1 cellular context compared by ENCODE assay signal in the genomic region with DNA sequence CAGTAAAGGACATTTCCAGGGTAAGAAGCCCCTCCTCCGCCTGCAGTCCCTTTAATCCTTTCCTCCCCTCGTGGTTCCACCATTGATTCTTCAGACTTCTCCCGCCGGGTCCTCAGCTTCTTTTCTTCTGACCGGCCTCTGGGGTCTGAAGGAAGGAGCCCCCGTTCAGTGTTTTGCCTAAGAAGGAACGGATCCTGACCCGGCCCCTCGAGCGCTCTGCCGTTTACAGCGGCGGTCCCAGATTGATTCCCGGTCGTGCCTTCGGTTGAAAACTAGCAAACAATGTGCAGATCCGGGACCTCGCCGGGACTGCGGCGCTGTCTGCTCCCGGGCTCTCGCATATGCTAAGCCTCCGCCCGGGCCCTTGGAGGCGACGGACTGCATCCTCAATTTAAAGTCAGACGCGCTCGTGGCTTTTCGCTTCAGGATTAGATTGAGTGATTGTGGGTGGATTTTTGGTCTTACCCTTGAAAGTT.
A peak's percentile ranks its signal among the peaks of the same experiment; 100 is the strongest.
TF ChIP-seq lines count a peak whose summit lies in the region.

No MANE protein-coding gene starts in this region.

TF ChIP-seq in HepG2, 621 proteins besides CTCF, POLR2A, EP300 and RAD21 (continued from another document and continues in another):
- TF ChIP-seq ZBED4 (CRISPR knock-in tag; IDR thresholded peaks at IDR 0.05; ENCODE audit: borderline replicate concordance) (no peak), TP53 (CRISPR knock-in tag; conservative IDR thresholded peaks at IDR 0.05) (no peak), REXO4 (CRISPR knock-in tag; IDR thresholded peaks at IDR 0.05; ENCODE audit: borderline replicate concordance) (no peak), FOXM1 (CRISPR knock-in tag; IDR thresholded peaks at IDR 0.05) (no peak), DPF2 (CRISPR knock-in tag; IDR thresholded peaks at IDR 0.05; ENCODE audit: borderline replicate concordance, low read depth) (no peak), ZMYM3 (CRISPR knock-in tag; IDR thresholded peaks at IDR 0.05) (no peak), ZNF619 (CRISPR knock-in tag; IDR thresholded peaks at IDR 0.05) (no peak), MBD4 (IDR thresholded peaks at IDR 0.05; ENCODE audit: borderline replicate concordance, low read length) (no peak), TFDP1 (CRISPR knock-in tag; IDR thresholded peaks at IDR 0.05; ENCODE audit: borderline replicate concordance) (peak; percentile 74; the same call in 1 of the 2 replicates), MIER2 (CRISPR knock-in tag; IDR thresholded peaks at IDR 0.05) (no peak), JDP2 (CRISPR knock-in tag; IDR thresholded peaks at IDR 0.05; ENCODE audit: borderline replicate concordance) (no peak), GATAD1 (CRISPR knock-in tag; IDR thresholded peaks at IDR 0.05) (peak; percentile 64), ZNF605 (CRISPR knock-in tag; IDR thresholded peaks at IDR 0.05) (no peak), IKZF5 (CRISPR knock-in tag; IDR thresholded peaks at IDR 0.05) (no peak), ZSCAN9 (CRISPR knock-in tag; IDR thresholded peaks at IDR 0.05; ENCODE audit: borderline replicate concordance) (no peak), ESRRA (CRISPR knock-in tag; IDR thresholded peaks at IDR 0.05; ENCODE audit: low read depth) (no peak), ZNF7 (CRISPR knock-in tag; IDR thresholded peaks at IDR 0.05) (no peak), SIX4 (CRISPR knock-in tag; IDR thresholded peaks at IDR 0.05) (no peak), ZNF333 (CRISPR knock-in tag; IDR thresholded peaks at IDR 0.05; ENCODE audit: borderline replicate concordance) (no peak; the same call in 1 of the 2 replicates), ZSCAN20 (CRISPR knock-in tag; IDR thresholded peaks at IDR 0.05; ENCODE audit: borderline replicate concordance) (peak; percentile 28; the same call in 1 of the 2 replicates), NCOR1 (IDR thresholded peaks at IDR 0.05; ENCODE audit: borderline replicate concordance, low read length) (no peak), TEAD3 (CRISPR knock-in tag; optimal IDR thresholded peaks at IDR 0.05; ENCODE audit: borderline replicate concordance) (no peak), HDAC1 (CRISPR knock-in tag; IDR thresholded peaks at IDR 0.05) (no peak; the same call in 1 of the 2 replicates), ZNF18 (CRISPR knock-in tag; IDR thresholded peaks at IDR 0.05; ENCODE audit: insufficient replicate concordance) (no peak), XRCC5 (optimal IDR thresholded peaks at IDR 0.05; ENCODE audit: low read length) (no peak), BRCA1 (CRISPR knock-in tag; IDR thresholded peaks at IDR 0.05) (peak; percentile 43; the same call in 1 of the 2 replicates), ATRX (CRISPR knock-in tag; IDR thresholded peaks at IDR 0.05; ENCODE audit: borderline replicate concordance) (no peak), PPARG (CRISPR knock-in tag; conservative IDR thresholded peaks at IDR 0.05) (no peak; the same call in 1 of the 2 replicates), SP1 (IDR thresholded peaks at IDR 0.05) (no peak), SP1 (CRISPR knock-in tag; IDR thresholded peaks at IDR 0.05) (no peak), RARA (CRISPR knock-in tag; IDR thresholded peaks at IDR 0.05) (peak; percentile 13; the same call in 1 of the 2 replicates), CEBPZ (IDR thresholded peaks at IDR 0.05; ENCODE audit: low read length) (no peak), ZNF781 (CRISPR knock-in tag; IDR thresholded peaks at IDR 0.05; ENCODE audit: borderline replicate concordance, not compliant biosample characterization) (no peak), XBP1 (CRISPR knock-in tag; IDR thresholded peaks at IDR 0.05) (no peak), ZNF614 (CRISPR knock-in tag; IDR thresholded peaks at IDR 0.05; ENCODE audit: borderline replicate concordance) (no peak), CHCHD3 (CRISPR knock-in tag; IDR thresholded peaks at IDR 0.05) (no peak), ZNF713 (CRISPR knock-in tag; IDR thresholded peaks at IDR 0.05) (no peak), WIZ (CRISPR knock-in tag; IDR thresholded peaks at IDR 0.05) (no peak), ZNF780A (CRISPR knock-in tag; IDR thresholded peaks at IDR 0.05) (no peak), ZFP91 (CRISPR knock-in tag; IDR thresholded peaks at IDR 0.05; ENCODE audit: borderline replicate concordance) (no peak; the same call in 1 of the 2 replicates)
- TF ChIP-seq, protein P1, sequence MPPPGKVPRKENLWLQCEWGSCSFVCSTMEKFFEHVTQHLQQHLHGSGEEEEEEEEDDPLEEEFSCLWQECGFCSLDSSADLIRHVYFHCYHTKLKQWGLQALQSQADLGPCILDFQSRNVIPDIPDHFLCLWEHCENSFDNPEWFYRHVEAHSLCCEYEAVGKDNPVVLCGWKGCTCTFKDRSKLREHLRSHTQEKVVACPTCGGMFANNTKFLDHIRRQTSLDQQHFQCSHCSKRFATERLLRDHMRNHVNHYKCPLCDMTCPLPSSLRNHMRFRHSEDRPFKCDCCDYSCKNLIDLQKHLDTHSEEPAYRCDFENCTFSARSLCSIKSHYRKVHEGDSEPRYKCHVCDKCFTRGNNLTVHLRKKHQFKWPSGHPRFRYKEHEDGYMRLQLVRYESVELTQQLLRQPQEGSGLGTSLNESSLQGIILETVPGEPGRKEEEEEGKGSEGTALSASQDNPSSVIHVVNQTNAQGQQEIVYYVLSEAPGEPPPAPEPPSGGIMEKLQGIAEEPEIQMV (CRISPR knock-in tag; IDR thresholded peaks at IDR 0.05; ENCODE audit: low read depth) = no peak
- TF ChIP-seq, protein P2, sequence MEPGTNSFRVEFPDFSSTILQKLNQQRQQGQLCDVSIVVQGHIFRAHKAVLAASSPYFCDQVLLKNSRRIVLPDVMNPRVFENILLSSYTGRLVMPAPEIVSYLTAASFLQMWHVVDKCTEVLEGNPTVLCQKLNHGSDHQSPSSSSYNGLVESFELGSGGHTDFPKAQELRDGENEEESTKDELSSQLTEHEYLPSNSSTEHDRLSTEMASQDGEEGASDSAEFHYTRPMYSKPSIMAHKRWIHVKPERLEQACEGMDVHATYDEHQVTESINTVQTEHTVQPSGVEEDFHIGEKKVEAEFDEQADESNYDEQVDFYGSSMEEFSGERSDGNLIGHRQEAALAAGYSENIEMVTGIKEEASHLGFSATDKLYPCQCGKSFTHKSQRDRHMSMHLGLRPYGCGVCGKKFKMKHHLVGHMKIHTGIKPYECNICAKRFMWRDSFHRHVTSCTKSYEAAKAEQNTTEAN (CRISPR knock-in tag; conservative IDR thresholded peaks at IDR 0.05) = peak; percentile 55; the same call in 1 of the 2 replicates
- TF ChIP-seq, protein P3, sequence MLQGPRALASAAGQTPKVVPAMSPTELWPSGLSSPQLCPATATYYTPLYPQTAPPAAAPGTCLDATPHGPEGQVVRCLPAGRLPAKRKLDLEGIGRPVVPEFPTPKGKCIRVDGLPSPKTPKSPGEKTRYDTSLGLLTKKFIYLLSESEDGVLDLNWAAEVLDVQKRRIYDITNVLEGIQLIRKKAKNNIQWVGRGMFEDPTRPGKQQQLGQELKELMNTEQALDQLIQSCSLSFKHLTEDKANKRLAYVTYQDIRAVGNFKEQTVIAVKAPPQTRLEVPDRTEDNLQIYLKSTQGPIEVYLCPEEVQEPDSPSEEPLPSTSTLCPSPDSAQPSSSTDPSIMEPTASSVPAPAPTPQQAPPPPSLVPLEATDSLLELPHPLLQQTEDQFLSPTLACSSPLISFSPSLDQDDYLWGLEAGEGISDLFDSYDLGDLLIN (CRISPR knock-in tag; IDR thresholded peaks at IDR 0.05; ENCODE audit: borderline replicate concordance) = no peak
- TF ChIP-seq, protein P4, sequence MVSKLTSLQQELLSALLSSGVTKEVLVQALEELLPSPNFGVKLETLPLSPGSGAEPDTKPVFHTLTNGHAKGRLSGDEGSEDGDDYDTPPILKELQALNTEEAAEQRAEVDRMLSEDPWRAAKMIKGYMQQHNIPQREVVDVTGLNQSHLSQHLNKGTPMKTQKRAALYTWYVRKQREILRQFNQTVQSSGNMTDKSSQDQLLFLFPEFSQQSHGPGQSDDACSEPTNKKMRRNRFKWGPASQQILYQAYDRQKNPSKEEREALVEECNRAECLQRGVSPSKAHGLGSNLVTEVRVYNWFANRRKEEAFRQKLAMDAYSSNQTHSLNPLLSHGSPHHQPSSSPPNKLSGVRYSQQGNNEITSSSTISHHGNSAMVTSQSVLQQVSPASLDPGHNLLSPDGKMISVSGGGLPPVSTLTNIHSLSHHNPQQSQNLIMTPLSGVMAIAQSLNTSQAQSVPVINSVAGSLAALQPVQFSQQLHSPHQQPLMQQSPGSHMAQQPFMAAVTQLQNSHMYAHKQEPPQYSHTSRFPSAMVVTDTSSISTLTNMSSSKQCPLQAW (CRISPR knock-in tag; IDR thresholded peaks at IDR 0.05) = no peak
